Comparison of ENCODE assay signal across 16 cellular contexts in the genomic region with DNA sequence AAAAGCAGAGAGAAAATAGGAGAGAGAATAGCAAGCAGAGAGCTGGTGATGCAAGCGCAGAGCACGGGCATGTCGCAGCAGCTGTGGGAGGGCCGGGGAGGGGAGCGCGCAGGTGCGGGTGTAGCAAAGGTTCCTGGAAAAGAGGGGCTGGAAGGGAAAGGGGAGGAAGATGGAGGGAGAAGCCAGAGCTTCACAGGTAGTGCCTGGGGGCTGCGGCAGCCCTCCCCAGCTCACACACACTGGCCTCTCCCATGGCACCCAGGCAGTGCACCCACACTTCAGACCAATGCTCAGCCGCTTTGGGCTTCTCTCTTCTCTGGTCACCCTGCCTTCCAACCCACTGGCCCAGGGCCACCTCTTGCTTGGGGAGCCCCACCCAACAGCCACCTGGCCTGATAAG.
DNase-seq lines count a peak whose midpoint lies in the region; ATAC-seq and TF ChIP-seq lines count a peak whose summit lies in the region.
"Had no signal": no experiment of that assay in that cellular context is flagged by ENCODE, and none has a peak within 500 bp of the region (broad histone marks: within the 10 kb centered on the region; RNA-seq: fewer than 3 reads in every experiment).

No MANE protein-coding gene starts in this region.

- CTCF ChIA-PET in activated CD4-positive, alpha-beta memory T cell treated with anti-CD3 and anti-CD28 coated beads for 36 hours (lab: Charles Lee), result interaction anchor here (1.0 to 3.1 kb wide), 4 partner anchors 12 to 829 kb away, joined by 3 to 14 read pairs (median 8); no protein-coding TSS in a partner anchor

- intact Hi-C loops in activated CD4-positive, alpha-beta memory T cell treated with anti-CD3 and anti-CD28 coated beads for 36 hours (cut with micrococcal nuclease), result no loop called here

- no peaks in the 10 kb centered on the region for H3K36me3 Mint-ChIP-seq in activated CD4-positive, alpha-beta memory T cell treated with anti-CD3 and anti-CD28 coated beads for 36 hours
- no peaks in the 10 kb centered on the region for H3K36me3 Mint-ChIP-seq in osteocyte (ENCODE audit: unreplicated experiment)
- H3K36me3 Mint-ChIP-seq in nephron progenitor cell (ENCODE audit: low read depth), result no peaks in the 10 kb centered on the region
- H3K36me3 Mint-ChIP-seq: CD4-positive, alpha-beta memory T cell had no signal

- peaks cover 4% of the 10 kb centered on the region; the same call in 1 of the 2 replicates for H3K27me3 ChIP-seq in H7 (ENCODE audit: control insufficient read depth, insufficient read depth, low read length)
- H3K27me3 ChIP-seq in foreskin keratinocyte, result peaks cover 8% of the 10 kb centered on the region
- H3K27me3 ChIP-seq: BE2C, Peyer's patch had no signal

- H3K4me1 Mint-ChIP-seq in activated CD4-positive, alpha-beta memory T cell treated with anti-CD3 and anti-CD28 coated beads for 36 hours (ENCODE audit: low read depth), result peaks cover 3% of the 10 kb centered on the region
- peaks cover 2% of the 10 kb centered on the region for H3K4me1 Mint-ChIP-seq in osteocyte (ENCODE audit: unreplicated experiment)
- H3K4me1 Mint-ChIP-seq in nephron progenitor cell, result peaks cover 6% of the 10 kb centered on the region

- DNase-seq in H7, result peak; percentile 21
- peak; percentile 3 for DNase-seq in activated CD4-positive, alpha-beta memory T cell treated with anti-CD3 and anti-CD28 coated beads for 36 hours
- peak in 1 of 2 donors; percentile 47 for DNase-seq in foreskin keratinocyte
- peak; percentile 71 for DNase-seq in osteocyte (ENCODE audit: extremely low spot score, unreplicated experiment)
- no peak for DNase-seq in kidney tubule cell (ENCODE audit: low spot score)
- no peak for DNase-seq in nephron progenitor cell
- DNase-seq in stimulated activated CD4-positive, alpha-beta T cell treated with anti-CD3 and anti-CD28 coated beads, Interleukin-4, amount 100 ng/mL, for 24 hours, result no peak
- DNase-seq: BE2C; CD4-positive, alpha-beta memory T cell; DMS 273 treated with DMSO at 0.1 percent for 48 hours; H9; Kasumi-1; NCI-H187 treated with DMSO at 0.1 percent for 48 hours; NCI-H510A; Peyer's patch; SHP77 treated with DMSO at 0.1 percent for 48 hours had no signal

- peaks cover under 1% of the 10 kb centered on the region for H3K27me3 Mint-ChIP-seq in activated CD4-positive, alpha-beta memory T cell treated with anti-CD3 and anti-CD28 coated beads for 36 hours
- H3K27me3 Mint-ChIP-seq in osteocyte (ENCODE audit: unreplicated experiment) (peaks cover 16% of the 10 kb centered on the region), nephron progenitor cell (ENCODE audit: low read depth, poor library complexity) (peaks cover 29% of the 10 kb centered on the region)

- no peak overlapping the region for H3K4me3 ChIP-seq in H7 (ENCODE audit: insufficient read depth, low read depth, low read length)
- H3K4me3 ChIP-seq: Peyer's patch had no signal

- no peaks in the 10 kb centered on the region for H3K9me3 Mint-ChIP-seq in activated CD4-positive, alpha-beta memory T cell treated with anti-CD3 and anti-CD28 coated beads for 36 hours
- no peaks in the 10 kb centered on the region for H3K9me3 Mint-ChIP-seq in osteocyte (ENCODE audit: unreplicated experiment)
- H3K9me3 Mint-ChIP-seq in nephron progenitor cell, result no peaks in the 10 kb centered on the region
- H3K9me3 Mint-ChIP-seq: CD4-positive, alpha-beta memory T cell; H9 had no signal

- peak; percentile 27 for ATAC-seq in foreskin keratinocyte

- H3K27ac ChIP-seq in foreskin keratinocyte, result no peak overlapping the region
- H3K27ac ChIP-seq: Peyer's patch had no signal

- TF ChIP-seq CTCF in foreskin keratinocyte (conservative IDR thresholded peaks at IDR 0.05) (no peak), osteocyte (IDR thresholded peaks at IDR 0.05) (no peak), nephron progenitor cell (IDR thresholded peaks at IDR 0.05) (no peak)

- POLR2A ChIA-PET in activated CD4-positive, alpha-beta memory T cell treated with anti-CD3 and anti-CD28 coated beads for 36 hours (lab: Charles Lee), result no interaction called here

- H3K27ac Mint-ChIP-seq in activated CD4-positive, alpha-beta memory T cell treated with anti-CD3 and anti-CD28 coated beads for 36 hours, result no peak overlapping the region
- H3K27ac Mint-ChIP-seq in osteocyte (ENCODE audit: unreplicated experiment) (no peak overlapping the region), nephron progenitor cell (no peak overlapping the region)
- H3K27ac Mint-ChIP-seq: CD4-positive, alpha-beta memory T cell; H9 had no signal

- H3K36me3 ChIP-seq in H7 (replicated peaks; ENCODE audit: control insufficient read depth, insufficient read depth, low read length), result no peaks in the 10 kb centered on the region
- H3K36me3 ChIP-seq: BE2C, Peyer's patch had no signal

- H3K4me3 Mint-ChIP-seq in activated CD4-positive, alpha-beta memory T cell treated with anti-CD3 and anti-CD28 coated beads for 36 hours, result no peak overlapping the region
- no peak overlapping the region for H3K4me3 Mint-ChIP-seq in osteocyte (ENCODE audit: unreplicated experiment)
- H3K4me3 Mint-ChIP-seq in nephron progenitor cell, result no peak overlapping the region
- H3K4me3 Mint-ChIP-seq: CD4-positive, alpha-beta memory T cell; H9 had no signal

- no peaks in the 10 kb centered on the region for H3K4me1 ChIP-seq in foreskin keratinocyte
- H3K4me1 ChIP-seq: Peyer's patch had no signal

Comparison
In these comparisons a context has a peak if more than half of its experiments do, and no peak if none do; other contexts are left out.
1. DNase-seq: peak in H7 (single experiment), activated CD4-positive, alpha-beta memory T cell treated with anti-CD3 and anti-CD28 coated beads for 36 hours (single experiment) and osteocyte (single experiment); none in kidney tubule cell (single experiment), nephron progenitor cell (single experiment) and stimulated activated CD4-positive, alpha-beta T cell treated with anti-CD3 and anti-CD28 coated beads, Interleukin-4, amount 100 ng/mL, for 24 hours (single experiment).